ENCODE assay signal across 19 cellular contexts in genomic region chr6:131534654-131534956, GRCh38. TPM values are rescaled to one million over a fixed set of nuclear protein-coding genes. Genes with fewer than 3 reads are reported as not detected.
DNase-seq lines count a peak whose midpoint lies in the region; ATAC-seq, FAIRE-seq and TF ChIP-seq lines count a peak whose summit lies in the region.
"Had no signal": no experiment of that assay in that cellular context is flagged by ENCODE, and none has a peak within 500 bp of the region (broad histone marks: within the 10 kb centered on the region; RNA-seq: fewer than 3 reads in every experiment).

No MANE protein-coding gene starts in this region.

- H3K27ac ChIP-seq in mammary epithelial cell (ENCODE audit: insufficient read depth, low read depth, low read length) (no peak overlapping the region), breast epithelium (no peak overlapping the region), PC-9 (no peak overlapping the region), HepG2 (ENCODE audit: extremely low read length, insufficient read depth, low read length) (no peak overlapping the region)
- H3K27ac ChIP-seq: HL-60, SJSA1 had no signal

- no TSS peak for BruUV-seq in mammary epithelial cell (replicated peaks; lab: Mats Ljungman, UMichigan)
- BruUV-seq in PC-9 (replicated peaks; lab: Mats Ljungman, UMichigan) = no TSS peak
- no TSS peak for BruUV-seq in HepG2 (replicated peaks; lab: Mats Ljungman, UMichigan)

- ATAC-seq in HepG2 = no peak

- H3K9me2 ChIP-seq in PC-9 (ENCODE audit: insufficient read depth) = no peaks in the 10 kb centered on the region

- FAIRE-seq in HepG2 (lab: Jason Lieb, UNC) (no peak), frontal cortex (lab: Jason Lieb, UNC) (no peak)
- FAIRE-seq: GM12892, GM18507 had no signal

- no peaks in the 10 kb centered on the region for H3F3A ChIP-seq in PC-9 (ENCODE audit: insufficient read depth, low read depth)

- no peak for DNase-seq in mammary epithelial cell
- DNase-seq in breast epithelium (ENCODE audit: low spot score in 2 of 2) = no peak
- DNase-seq in PC-9 = no peak
- DNase-seq in HepG2 (ENCODE audit: low spot score) = no peak
- DNase-seq in AG20443 (ENCODE audit: low spot score) = no peak
- DNase-seq in frontal cortex (ENCODE audit: low spot score in 2 of 2) = no peak
- no peak for DNase-seq in DMS 273 treated with DMSO at 0.1 percent for 48 hours (lab: John Stamatoyannopoulos, UW)
- no peak for DNase-seq in SK-N-DZ (ENCODE audit: low spot score)

- POLR2A ChIA-PET in PC-9 (lab: Charles Lee; ENCODE audit: unreplicated experiment) = no interaction called here
- POLR2A ChIA-PET in HepG2 (lab: Yijun Ruan, JAX) = interaction anchor here (0.7 kb wide), 1 partner anchor 15 kb away, joined by 4 read pairs; no protein-coding TSS in a partner anchor

- no peaks in the 10 kb centered on the region for H3K9me3 ChIP-seq in mammary epithelial cell (replicated peaks; ENCODE audit: insufficient read depth, low read length)
- no peaks in the 10 kb centered on the region for H3K9me3 ChIP-seq in breast epithelium
- H3K9me3 ChIP-seq in PC-9 (ENCODE audit: insufficient read depth, low read depth) = no peaks in the 10 kb centered on the region
- no peaks in the 10 kb centered on the region for H3K9me3 ChIP-seq in HepG2 (ENCODE audit: low read length)
- H3K9me3 ChIP-seq: BLaER1 treated with 17β-estradiol and CSF1 and Interleukin-3, amounts not matched to agents 10 nM and 100 nM; HAP-1; SJSA1 had no signal

- H3K4me2 ChIP-seq in mammary epithelial cell (ENCODE audit: insufficient read depth, low read depth, low read length) (no peak overlapping the region), PC-9 (no peak overlapping the region), HepG2 (ENCODE audit: low read depth, low read length) (no peak overlapping the region)

- no peak for TF ChIP-seq RAD21 in HepG2 (CRISPR knock-in tag; IDR thresholded peaks at IDR 0.05)

- H3K79me2 ChIP-seq in mammary epithelial cell (ENCODE audit: insufficient read depth, low read length) (no peaks in the 10 kb centered on the region), PC-9 (ENCODE audit: low read depth) (no peaks in the 10 kb centered on the region), HepG2 (ENCODE audit: insufficient read depth, low read length) (no peaks in the 10 kb centered on the region)

- dilution Hi-C loops in mammary epithelial cell (cut with HindIII; ENCODE audit: low sequenced_read_pairs) = no loop called here

- H2AFZ ChIP-seq in mammary epithelial cell (ENCODE audit: low read depth, low read length) (peak overlapping the region; percentile 19), PC-9 (peak overlapping the region; percentile 50; the same call in 1 of the 2 replicates), HepG2 (ENCODE audit: low read length) (peak overlapping the region; percentile 56)

- TF ChIP-seq CTCF in mammary epithelial cell (conservative IDR thresholded peaks at IDR 0.05 in 1 of 2, IDR thresholded peaks at IDR 0.05 in 1 of 2; ENCODE audit: extremely low read depth in 1 of 2, insufficient read depth in 1 of 2, low read depth in 1 of 2, low read length in 2 of 2) = no peak
- no peak for TF ChIP-seq CTCF in breast epithelium (IDR thresholded peaks at IDR 0.05)
- no peak for TF ChIP-seq CTCF in PC-9 (conservative IDR thresholded peaks at IDR 0.05)
- no peak for TF ChIP-seq CTCF in HepG2 (CRISPR knock-in tag; IDR thresholded peaks at IDR 0.05)

- H3K9ac ChIP-seq in mammary epithelial cell (ENCODE audit: insufficient read depth, low read length) (no peak overlapping the region), HepG2 (ENCODE audit: insufficient read depth, low read depth, low read length) (no peak overlapping the region)

- WGBS in mammary epithelial cell (ENCODE audit: low coverage, missing lambda C conversion rate) = 58% methylated on average over 5 of the region's 5 CpGs
- 58% methylated on average over 5 of the region's 5 CpGs for WGBS in HepG2 (ENCODE audit: low lambda C conversion rate)

- TF ChIP-seq POLR2A in breast epithelium (IDR thresholded peaks at IDR 0.05) (no peak), HepG2 (IDR thresholded peaks at IDR 0.05; ENCODE audit: insufficient read depth in 1 of 2, low read depth in 2 of 2, low read length in 2 of 2) (no peak)

- TF ChIP-seq EP300 in HepG2 (IDR thresholded peaks at IDR 0.05; ENCODE audit: low read depth in 2 of 2, low read length in 2 of 2) = no peak
- no peak for TF ChIP-seq EP300 in HepG2 (CRISPR knock-in tag; IDR thresholded peaks at IDR 0.05; ENCODE audit: borderline replicate concordance)

- in situ Hi-C loops in mammary epithelial cell (cut with MboI; ENCODE audit: low sequenced_read_pairs in 2 of 2) (loop anchor here in 1 of 2 donors (25.0 kb wide), 1 partner anchor 347 kb away; no protein-coding TSS in a partner anchor), HepG2 (cut with HindIII; ENCODE audit: extremely low pct_ligation_motif_present, low pct_unique_long_range_greater_than_20kb) (loop anchor here (5.0 to 10.0 kb wide), 2 partner anchors 347 to 650 kb away; no protein-coding TSS in a partner anchor)

- CTCF ChIA-PET in mammary epithelial cell (lab: Charles Lee; ENCODE audit: low non-redundant PET) (no interaction called here), PC-9 (lab: Charles Lee) (interaction anchor here (0.7 to 1.0 kb wide), 3 partner anchors 212 to 738 kb away, joined by 3 to 11 read pairs (median 6); no protein-coding TSS in a partner anchor), HepG2 (lab: Yijun Ruan, JAX; ENCODE audit: low intra/inter-chr PET ratio, low total read pairs) (interaction anchor here (1.2 to 2.3 kb wide), 3 partner anchors 335 to 648 kb away, joined by 3 to 13 read pairs (median 6); no protein-coding TSS in a partner anchor)

- H3K27me3 ChIP-seq in mammary epithelial cell (ENCODE audit: insufficient read depth, low read length) (no peaks in the 10 kb centered on the region), breast epithelium (no peaks in the 10 kb centered on the region), PC-9 (ENCODE audit: insufficient read depth, low read depth) (no peaks in the 10 kb centered on the region), HepG2 (ENCODE audit: control insufficient read depth in 1 of 2, insufficient read depth in 2 of 2, low read length in 2 of 2) (0 out of 5 replicates have a peak, but pooled peaks cover 0 to 3% of the 10 kb centered on the region in 2 experiments)
- H3K27me3 ChIP-seq: BLaER1 treated with 17β-estradiol and CSF1 and Interleukin-3, amounts not matched to agents 10 nM and 100 nM; SJSA1 had no signal

- H4K20me1 ChIP-seq in mammary epithelial cell (ENCODE audit: insufficient read depth, low read length) (no peaks in the 10 kb centered on the region), PC-9 (ENCODE audit: insufficient read depth) (no peaks in the 10 kb centered on the region), HepG2 (ENCODE audit: insufficient read depth, low read length) (no peaks in the 10 kb centered on the region)
- H4K20me1 ChIP-seq: BLaER1 treated with 17β-estradiol and CSF1 and Interleukin-3, amounts not matched to agents 10 nM and 100 nM had no signal

- H3K4me1 ChIP-seq in mammary epithelial cell (ENCODE audit: insufficient read depth, low read length) = no peaks in the 10 kb centered on the region
- H3K4me1 ChIP-seq in breast epithelium = no peaks in the 10 kb centered on the region
- H3K4me1 ChIP-seq in PC-9 (replicated peaks; ENCODE audit: insufficient read depth) = no peaks in the 10 kb centered on the region
- peaks cover 48% of the 10 kb centered on the region for H3K4me1 ChIP-seq in HepG2 (ENCODE audit: insufficient read depth, low read length)
- H3K4me1 ChIP-seq: HAP-1, SJSA1 had no signal

- no peak overlapping the region for H3K4me3 ChIP-seq in mammary epithelial cell (replicated peaks in 1 of 3; ENCODE audit: insufficient read depth in 1 of 3, low read depth in 2 of 3, low read length in 3 of 3)
- no peak overlapping the region for H3K4me3 ChIP-seq in breast epithelium
- H3K4me3 ChIP-seq in PC-9 = no peak overlapping the region
- no peak overlapping the region for H3K4me3 ChIP-seq in HepG2 (replicated peaks in 1 of 3; ENCODE audit: insufficient read depth in 1 of 3, low read depth in 2 of 3, low read length in 3 of 3)
- H3K4me3 ChIP-seq: BLaER1 treated with 17β-estradiol and CSF1 and Interleukin-3, amounts not matched to agents 10 nM and 100 nM; HAP-1; SJSA1 had no signal

- intact Hi-C loops in mammary epithelial cell (cut with micrococcal nuclease) (loop anchor here (1.0 to 5.0 kb wide), 4 partner anchors 335 to 649 kb away; no protein-coding TSS in a partner anchor), breast epithelium (cut with DNase I; ENCODE audit: low total_unique reads) (no loop called here), PC-9 (cut with micrococcal nuclease; ENCODE audit: unreplicated experiment) (loop anchor here (1.0 to 5.0 kb wide), 3 partner anchors 351 to 649 kb away; no protein-coding TSS in a partner anchor), HepG2 (cut with micrococcal nuclease; ENCODE audit: unreplicated experiment) (loop anchor here (1.0 to 5.0 kb wide), 4 partner anchors 335 to 650 kb away; no protein-coding TSS in a partner anchor)

- no peaks in the 10 kb centered on the region for H3K36me3 ChIP-seq in mammary epithelial cell (ENCODE audit: insufficient read depth, low read length)
- H3K36me3 ChIP-seq in breast epithelium = no peaks in the 10 kb centered on the region
- H3K36me3 ChIP-seq in PC-9 (ENCODE audit: low read depth) = no peaks in the 10 kb centered on the region
- no peaks in the 10 kb centered on the region for H3K36me3 ChIP-seq in HepG2 (replicated peaks in 1 of 2; ENCODE audit: control insufficient read depth in 1 of 2, insufficient read depth in 2 of 2, low read length in 2 of 2)
- H3K36me3 ChIP-seq: BLaER1 treated with 17β-estradiol and CSF1 and Interleukin-3, amounts not matched to agents 10 nM and 100 nM; HAP-1; SJSA1 had no signal

RNA-seq across cellular contexts. Expression of gene ARG1, which starts 38.4 kb away (rescaled TPM):
- not detected for total RNA-seq in mammary epithelial cell
- polyA plus RNA-seq in mammary epithelial cell = not detected
- not detected for polyA minus RNA-seq in mammary epithelial cell
- total RNA-seq in breast epithelium = under 1 TPM in 1 of 3 donors, not detected in 2; 0.29 TPM
- not detected in 2 replicates for total RNA-seq in PC-9 (2021)
- total RNA-seq in HepG2 (2016; rRNA removed; fragmentation: Illumina TruSeq; extraction: Trizol) = 2.2 and 3.5 TPM in 2 replicates
- 0.30 and 0.53 TPM in 2 replicates for total RNA-seq in HepG2 (2016; cell fraction: cytosol; rRNA removed; fragmentation: Illumina TruSeq; extraction: Trizol; ENCODE audit: low read depth)
- total RNA-seq in HepG2 (2016; cell fraction: insoluble cytoplasmic fraction; rRNA removed; fragmentation: Illumina TruSeq; extraction: Trizol) = 2.9 and 3.4 TPM in 2 replicates
- 0.86 and 1.1 TPM in 2 replicates for total RNA-seq in HepG2 (2016; cell fraction: membrane; rRNA removed; fragmentation: Illumina TruSeq; extraction: Trizol)
- total RNA-seq in HepG2 (2016; cell fraction: nucleus; rRNA removed; fragmentation: Illumina TruSeq; extraction: Trizol) = 0.78 and 0.87 TPM in 2 replicates
- 11.2 TPM in 2 replicates for polyA plus RNA-seq in HepG2 (2011; rRNA removed)
- polyA plus RNA-seq in HepG2 (2011; cell fraction: cytosol; rRNA removed) = 7.2 and 11.5 TPM in 2 replicates
- polyA plus RNA-seq in HepG2 (2011; cell fraction: nucleus; rRNA removed) = 4.8 and 7.3 TPM in 2 replicates
- 13.8 and 38.1 TPM in 2 replicates for polyA plus RNA-seq in HepG2 (2012)
- 0.32 and 0.35 TPM in 2 replicates for polyA plus RNA-seq in HepG2 (2016; cell fraction: cytosol; fragmentation: Illumina TruSeq; extraction: Trizol; ENCODE audit: low read depth)
- polyA plus RNA-seq in HepG2 (2016; cell fraction: insoluble cytoplasmic fraction; fragmentation: Illumina TruSeq; extraction: Trizol; ENCODE audit: low read depth) = 3.3 and 4.8 TPM in 2 replicates
- polyA plus RNA-seq in HepG2 (2016; cell fraction: membrane; fragmentation: Illumina TruSeq; extraction: Trizol; ENCODE audit: low read depth) = 0.96 and 1.1 TPM in 2 replicates
- 1.2 and 1.7 TPM in 2 replicates for polyA plus RNA-seq in HepG2 (2016; cell fraction: nucleus; fragmentation: Illumina TruSeq; extraction: Trizol; ENCODE audit: insufficient read depth, low read depth)
- 2.4 TPM in 1 of 2 replicates, not detected in the other for polyA minus RNA-seq in HepG2 (2011; rRNA and poly(A)+ RNA removed; ENCODE audit: low replicate concordance)
- 4.9 and 6.7 TPM in 2 replicates for polyA minus RNA-seq in HepG2 (2011; cell fraction: cytosol; rRNA and poly(A)+ RNA removed)
- 1.9 and 7.8 TPM in 2 replicates for polyA minus RNA-seq in HepG2 (2011; cell fraction: nucleus; rRNA and poly(A)+ RNA removed)
- 0.41 TPM for total RNA-seq in frontal cortex
- polyA plus RNA-seq in SK-N-DZ (2014; cell fraction: cytosol; rRNA removed) = not detected in 2 replicates
- not detected in 2 replicates for polyA plus RNA-seq in SK-N-DZ (2014; cell fraction: nucleus; rRNA removed)
- total RNA-seq: A172; CD8-positive, alpha-beta memory T cell; HT1080; NCI-H460; SJSA1 had no signal
- polyA plus RNA-seq: CD8-positive, alpha-beta memory T cell; IgD-negative memory B cell had no signal
